In genomic region chr6:1940381-1940780, GRCh38 we compare ENCODE assay signal across 14 cellular contexts.
DNase-seq lines count a peak whose midpoint lies in the region; ATAC-seq and TF ChIP-seq lines count a peak whose summit lies in the region.
"Had no signal": no experiment of that assay in that cellular context is flagged by ENCODE, and none has a peak within 500 bp of the region (broad histone marks: within the 10 kb centered on the region; RNA-seq: fewer than 3 reads in every experiment).

No MANE protein-coding gene starts in this region.

- no peaks in the 10 kb centered on the region for H3K27me3 ChIP-seq in H7 (ENCODE audit: control insufficient read depth, insufficient read depth, low read length)
- H3K27me3 ChIP-seq in osteoblast (ENCODE audit: insufficient read depth, low read length): no peaks in the 10 kb centered on the region
- H3K27me3 ChIP-seq: adrenal gland, foreskin keratinocyte had no signal

- no peaks in the 10 kb centered on the region for H3K4me1 ChIP-seq in osteoblast (ENCODE audit: insufficient read depth, low read length)
- H3K4me1 ChIP-seq: adrenal gland, foreskin keratinocyte had no signal

- DNase-seq in NCI-H69 (lab: John Stamatoyannopoulos, UW): peak; percentile 38
- peak; percentile 13 for DNase-seq in retina
- DNase-seq in NCI-H446 (lab: John Stamatoyannopoulos, UW): no peak
- DNase-seq in H7: no peak
- DNase-seq in osteoblast (ENCODE audit: insufficient read length, low spot score, missing footprints): no peak
- DNase-seq: adrenal gland; CD8-positive, alpha-beta T cell; foreskin keratinocyte; kidney; MM.1S; natural killer cell; NCI-H524 treated with DMSO at 0.1 percent for 48 hours had no signal

- H3K4me2 ChIP-seq in osteoblast (ENCODE audit: insufficient read depth, low read length): no peak overlapping the region

- H3K36me3 ChIP-seq in H7 (replicated peaks; ENCODE audit: control insufficient read depth, insufficient read depth, low read length) (no peaks in the 10 kb centered on the region), osteoblast (ENCODE audit: insufficient read depth, low read length) (no peaks in the 10 kb centered on the region)
- H3K36me3 ChIP-seq: adrenal gland had no signal

- H3K9me3 ChIP-seq in osteoblast (ENCODE audit: low read depth, low read length): no peaks in the 10 kb centered on the region
- H3K9me3 ChIP-seq: adrenal gland had no signal

- no peaks in the 10 kb centered on the region for H4K20me1 ChIP-seq in osteoblast (ENCODE audit: insufficient read depth, low read length)

- peak; percentile 73 for ATAC-seq in GM18867 (IDR thresholded peaks at IDR 0.05; ENCODE audit: unreplicated experiment)
- peak; percentile 60 for ATAC-seq in GM21786 (IDR thresholded peaks at IDR 0.05; ENCODE audit: unreplicated experiment)
- ATAC-seq: CD8-positive, alpha-beta T cell; foreskin keratinocyte; natural killer cell had no signal

- no peak overlapping the region for H3K27ac ChIP-seq in osteoblast (ENCODE audit: low read depth, low read length)
- H3K27ac ChIP-seq: adrenal gland, foreskin keratinocyte had no signal

- no peak for TF ChIP-seq CTCF in osteoblast (IDR thresholded peaks at IDR 0.05; ENCODE audit: extremely low read depth, low read depth, low read length)

- H2AFZ ChIP-seq in osteoblast (ENCODE audit: low read length): no peak overlapping the region

- no peak overlapping the region for H3K4me3 ChIP-seq in H7 (ENCODE audit: insufficient read depth, low read depth, low read length)
- no peak overlapping the region for H3K4me3 ChIP-seq in osteoblast (ENCODE audit: insufficient read depth, low read length)
- H3K4me3 ChIP-seq: adrenal gland had no signal

- H3K79me2 ChIP-seq in osteoblast (ENCODE audit: insufficient read depth, low read length): no peaks in the 10 kb centered on the region

Comparison
In these comparisons a context has a peak if more than half of its experiments do, and no peak if none do; other contexts are left out.
1. DNase-seq: peak in NCI-H69 (single experiment) and retina (single experiment); none in NCI-H446 (0 of 2), H7 (single experiment) and osteoblast (single experiment).